1 cellular context compared by ENCODE assay signal in genomic region chr1:2202008-2202575, GRCh38.
TF ChIP-seq lines count a peak whose summit lies in the region.

No MANE protein-coding gene starts in this region.

TF ChIP-seq in H1, 55 proteins besides CTCF, POLR2A, EP300 and RAD21 (continued from another document):
- TF ChIP-seq CHD1 (IDR thresholded peaks at IDR 0.05; ENCODE audit: low read depth, low read length) (no peak), SIRT6 (IDR thresholded peaks at IDR 0.05; ENCODE audit: low read length) (no peak), YY1 (IDR thresholded peaks at IDR 0.05; ENCODE audit: low read depth, low read length) (no peak), E2F6 (IDR thresholded peaks at IDR 0.05) (no peak), JUND (IDR thresholded peaks at IDR 0.05; ENCODE audit: low read length) (no peak), EGR1 (IDR thresholded peaks at IDR 0.05; ENCODE audit: borderline replicate concordance, low read depth, low read length) (no peak), KDM1A (IDR thresholded peaks at IDR 0.05; ENCODE audit: borderline replicate concordance, low read length) (no peak), TAF1 (IDR thresholded peaks at IDR 0.05; ENCODE audit: low read depth, low read length) (no peak), KDM5A (IDR thresholded peaks at IDR 0.05; ENCODE audit: low read length) (no peak), POLR2AphosphoS5 (IDR thresholded peaks at IDR 0.05; ENCODE audit: low read depth, low read length) (no peak), EZH2 (IDR thresholded peaks at IDR 0.05; ENCODE audit: low read depth, low read length, severe bottlenecking) (no peak), NRF1 (IDR thresholded peaks at IDR 0.05; ENCODE audit: low read depth, low read length) (no peak), SRF (IDR thresholded peaks at IDR 0.05; ENCODE audit: low read depth, low read length) (no peak), SP4 (IDR thresholded peaks at IDR 0.05; ENCODE audit: low read length) (no peak), ATF3 (IDR thresholded peaks at IDR 0.05; ENCODE audit: insufficient read depth, low read depth, low read length) (no peak)
